Comparison of ENCODE assay signal across 17 cellular contexts in the genomic region with DNA sequence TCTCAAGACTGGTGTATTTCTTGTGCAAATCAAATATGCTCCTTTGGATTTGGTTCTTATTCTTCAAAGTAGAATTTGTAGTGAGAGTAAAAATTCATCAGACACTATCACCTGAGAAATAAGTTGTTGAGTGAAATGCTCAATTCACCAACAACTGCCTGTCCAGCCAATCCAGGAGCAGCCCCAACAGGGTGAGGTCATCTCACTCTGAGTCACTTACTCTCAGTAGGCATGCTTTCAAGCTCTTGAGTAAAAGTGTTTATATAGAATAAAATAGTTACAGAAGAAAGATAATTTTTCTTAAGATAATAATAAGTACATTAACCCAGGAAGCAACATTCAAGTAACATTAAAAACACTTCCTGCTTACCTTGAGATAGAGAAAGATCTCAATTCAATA.
A peak's percentile ranks its signal among the peaks of the same experiment; 100 is the strongest.
DNase-seq lines count a peak whose midpoint lies in the region; ATAC-seq and TF ChIP-seq lines count a peak whose summit lies in the region.
"Had no signal": no experiment of that assay in that cellular context is flagged by ENCODE, and none has a peak within 500 bp of the region (broad histone marks: within the 10 kb centered on the region; RNA-seq: fewer than 3 reads in every experiment).

No MANE protein-coding gene starts in this region.

- no peak overlapping the region for H3K4me3 ChIP-seq in epithelial cell of esophagus (ENCODE audit: low read length)
- H3K4me3 ChIP-seq: BLaER1 had no signal

- H3K36me3 Mint-ChIP-seq in natural killer cell = no peaks in the 10 kb centered on the region

- H3K4me1 Mint-ChIP-seq in natural killer cell = no peaks in the 10 kb centered on the region

- ATAC-seq in HG02763 (IDR thresholded peaks at IDR 0.05; ENCODE audit: unreplicated experiment) (no peak), natural killer cell (no peak)
- ATAC-seq: HCT116 had no signal

- H3K4me3 Mint-ChIP-seq in natural killer cell = no peak overlapping the region

- peak; percentile 50 for DNase-seq in DMS53 (lab: John Stamatoyannopoulos, UW)
- DNase-seq in DMS53 treated with DMSO at 0.1 percent for 48 hours (lab: John Stamatoyannopoulos, UW; ENCODE audit: unreplicated experiment) = no peak
- DNase-seq in stimulated activated CD4-positive, alpha-beta T cell treated with anti-CD3 and anti-CD28 coated beads, Interleukin-1b, Interleukin-23, amount 100 ng/mL, for 48 hours = peak; percentile 22
- no peak for DNase-seq in stimulated activated CD4-positive, alpha-beta T cell treated with anti-CD3 and anti-CD28 coated beads, Interleukin-15, amount 100 ng/mL, for 24 hours
- peak; percentile 47 for DNase-seq in epithelial cell of esophagus (ENCODE audit: low read depth)
- DNase-seq in GOT3 (lab: John Stamatoyannopoulos, UW) = no peak
- DNase-seq in natural killer cell = no peak
- DNase-seq: 8988T, DMS153, NCI-H1048, NCI-H146, NCI-H2081 treated with DMSO at 0.1 percent for 48 hours, NCI-H226, NCI-H526 had no signal

- H3K27me3 Mint-ChIP-seq in natural killer cell (ENCODE audit: low read depth in 2 of 2) = peaks cover 0 to 8% of the 10 kb centered on the region in 2 donors

- intact Hi-C loops in natural killer cell (cut with micrococcal nuclease) = no loop called here

- peaks cover 0 to 2% of the 10 kb centered on the region in 2 donors for H3K9me3 Mint-ChIP-seq in natural killer cell

- no peak for TF ChIP-seq CTCF in epithelial cell of esophagus (IDR thresholded peaks at IDR 0.05; ENCODE audit: insufficient read depth, low read depth, low read length, missing control alignments)
- no peak for TF ChIP-seq CTCF in natural killer cell (IDR thresholded peaks at IDR 0.05)

- no peak overlapping the region for H3K27ac Mint-ChIP-seq in natural killer cell

Comparison
In these comparisons a context has a peak if more than half of its experiments do, and no peak if none do; other contexts are left out.
1. DNase-seq: peak in DMS53 (single experiment), stimulated activated CD4-positive, alpha-beta T cell treated with anti-CD3 and anti-CD28 coated beads, Interleukin-1b, Interleukin-23, amount 100 ng/mL, for 48 hours (single experiment) and epithelial cell of esophagus (single experiment); none in DMS53 treated with DMSO at 0.1 percent for 48 hours (single experiment), stimulated activated CD4-positive, alpha-beta T cell treated with anti-CD3 and anti-CD28 coated beads, Interleukin-15, amount 100 ng/mL, for 24 hours (single experiment), GOT3 (single experiment) and natural killer cell (single experiment).